In the genomic region with DNA sequence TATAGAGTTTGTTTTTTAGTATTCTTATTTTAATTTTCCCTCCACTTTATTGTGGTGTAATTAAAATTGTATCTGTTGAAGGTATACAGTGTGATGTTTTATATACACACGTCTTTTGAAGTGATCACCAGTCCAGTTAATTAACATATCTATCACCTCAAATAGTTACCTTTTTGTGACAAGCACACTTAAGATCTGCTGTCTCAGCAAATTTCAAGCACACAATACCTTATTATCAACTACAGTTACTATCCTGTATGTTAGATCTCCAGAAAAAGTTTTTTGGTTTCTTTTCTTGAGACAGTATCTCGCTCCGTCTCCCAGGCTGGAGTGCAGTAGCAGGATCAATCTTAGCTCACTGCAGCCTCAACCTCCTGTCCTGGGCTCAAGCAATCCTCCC, we compare ENCODE assay signal across 17 cellular contexts. TPM values are rescaled to one million over a fixed set of nuclear protein-coding genes. Genes with fewer than 3 reads are reported as not detected.
DNase-seq lines count a peak whose midpoint lies in the region; ATAC-seq and TF ChIP-seq lines count a peak whose summit lies in the region.
"Had no signal": no experiment of that assay in that cellular context is flagged by ENCODE, and none has a peak within 500 bp of the region (broad histone marks: within the 10 kb centered on the region; RNA-seq: fewer than 3 reads in every experiment).

No MANE protein-coding gene starts in this region.

- H3K27ac Mint-ChIP-seq in endodermal cell = peak overlapping the region; percentile 53
- no peak overlapping the region for H3K27ac Mint-ChIP-seq in CD4-positive, alpha-beta memory T cell
- H3K27ac Mint-ChIP-seq: IgD-negative memory B cell had no signal

- no peak overlapping the region for H3K56ac ChIP-seq in IMR-90 (ENCODE audit: extremely low read depth, insufficient read depth, low read length)

- no peak overlapping the region for H2BK5ac ChIP-seq in IMR-90 (ENCODE audit: low read depth, low read length, poor library complexity, severe bottlenecking)

- dilution Hi-C loops in IMR-90 (cut with HindIII; ENCODE audit: low sequenced_read_pairs, unreplicated experiment) = no loop called here

- H2AFZ ChIP-seq in IMR-90 (replicated peaks; ENCODE audit: low read length, poor library complexity) = no peak overlapping the region

- no peak overlapping the region for H3K18ac ChIP-seq in IMR-90 (ENCODE audit: low read depth, low read length)

- H4K20me1 ChIP-seq in IMR-90 (ENCODE audit: insufficient read depth, low read length) = peaks cover 18% of the 10 kb centered on the region

- peak overlapping the region; percentile 13 to 33 for H3K27ac ChIP-seq in right atrium auricular region
- H3K27ac ChIP-seq in IMR-90 (ENCODE audit: insufficient read depth, low read length) = no peak overlapping the region
- no peak overlapping the region for H3K27ac ChIP-seq in endodermal cell (ENCODE audit: low read depth, low read length)
- H3K27ac ChIP-seq in upper lobe of left lung = no peak overlapping the region
- no peak overlapping the region for H3K27ac ChIP-seq in CD4-positive, alpha-beta memory T cell (ENCODE audit: low read depth, low read length)
- H3K27ac ChIP-seq: BLaER1 treated with 17β-estradiol and CSF1 and Interleukin-3, amounts not matched to agents 10 nM and 100 nM; HL-60 had no signal

- peaks cover 54% of the 10 kb centered on the region for H3K36me3 Mint-ChIP-seq in endodermal cell (ENCODE audit: low read depth)
- peaks cover 29 to 57% of the 10 kb centered on the region in 2 donors for H3K36me3 Mint-ChIP-seq in CD4-positive, alpha-beta memory T cell

- TF ChIP-seq EP300 in upper lobe of left lung (IDR thresholded peaks at IDR 0.05) = no peak

- intact Hi-C loops in left ventricle myocardium superior (cut with micrococcal nuclease) = no loop called here
- intact Hi-C loops in IMR-90 (cut with micrococcal nuclease) = no loop called here
- intact Hi-C loops in CD4-positive, alpha-beta memory T cell (cut with micrococcal nuclease) = no loop called here

- H3K23ac ChIP-seq in IMR-90 (ENCODE audit: low read depth, low read length) = no peak overlapping the region

- H3K9me3 ChIP-seq in right atrium auricular region (no peaks in the 10 kb centered on the region), IMR-90 (ENCODE audit: control insufficient read depth, insufficient read depth, low read length) (no peaks in the 10 kb centered on the region), endodermal cell (ENCODE audit: control insufficient read depth, low read length) (no peaks in the 10 kb centered on the region), upper lobe of left lung (no peaks in the 10 kb centered on the region)
- no peaks in the 10 kb centered on the region for H3K9me3 ChIP-seq in CD4-positive, alpha-beta memory T cell (ENCODE audit: control insufficient read depth in 1 of 2, low read length in 2 of 2)
- H3K9me3 ChIP-seq: BLaER1 treated with 17β-estradiol and CSF1 and Interleukin-3, amounts not matched to agents 10 nM and 100 nM; HAP-1 had no signal

- H3K9me3 Mint-ChIP-seq in endodermal cell = no peaks in the 10 kb centered on the region
- H3K9me3 Mint-ChIP-seq in CD4-positive, alpha-beta memory T cell = no peaks in the 10 kb centered on the region
- H3K9me3 Mint-ChIP-seq: IgD-negative memory B cell had no signal

- BruUV-seq in IMR-90 (replicated peaks; lab: Mats Ljungman, UMichigan) = no TSS peak

- H4K8ac ChIP-seq in IMR-90 (ENCODE audit: low read depth in 2 of 2, low read length in 2 of 2) = no peak overlapping the region

- no peak overlapping the region for H2BK120ac ChIP-seq in IMR-90 (ENCODE audit: low read depth, low read length)

- H3K4me3 ChIP-seq in right atrium auricular region = no peak overlapping the region
- no peak overlapping the region for H3K4me3 ChIP-seq in IMR-90 (ENCODE audit: insufficient read depth, low read depth, low read length)
- H3K4me3 ChIP-seq in endodermal cell (ENCODE audit: low read length) = no peak overlapping the region
- no peak overlapping the region for H3K4me3 ChIP-seq in upper lobe of left lung
- H3K4me3 ChIP-seq in CD4-positive, alpha-beta memory T cell (ENCODE audit: low read length in 2 of 2) = no peak overlapping the region
- H3K4me3 ChIP-seq: BLaER1 treated with 17β-estradiol and CSF1 and Interleukin-3, amounts not matched to agents 10 nM and 100 nM; HAP-1 had no signal

- no peak overlapping the region for H2AK9ac ChIP-seq in IMR-90 (replicated peaks; ENCODE audit: low read depth, low read length, poor library complexity)

- no peak overlapping the region for H3K4ac ChIP-seq in IMR-90 (ENCODE audit: low read depth, low read length)

- H3K4me1 ChIP-seq in right atrium auricular region (peaks cover 0 to 34% of the 10 kb centered on the region in 2 donors), IMR-90 (ENCODE audit: control insufficient read depth, insufficient read depth, low read length) (peaks cover 8% of the 10 kb centered on the region), endodermal cell (ENCODE audit: control insufficient read depth, insufficient read depth, low read length) (peaks cover 10% of the 10 kb centered on the region), upper lobe of left lung (no peaks in the 10 kb centered on the region)
- no peaks in the 10 kb centered on the region for H3K4me1 ChIP-seq in CD4-positive, alpha-beta memory T cell (ENCODE audit: insufficient read depth, low read length)
- H3K4me1 ChIP-seq: HAP-1 had no signal

- no peak for TF ChIP-seq RAD21 in IMR-90 (IDR thresholded peaks at IDR 0.05; ENCODE audit: low read length)

- POLR2A ChIA-PET in IMR-90 (lab: Charles Lee; ENCODE audit: unreplicated experiment) = no interaction called here
- POLR2A ChIA-PET in CD4-positive, alpha-beta memory T cell (lab: Charles Lee; ENCODE audit: partially characterized antibody) = no interaction called here

- peaks cover 22% of the 10 kb centered on the region for H3K36me3 ChIP-seq in right atrium auricular region
- peaks cover 33% of the 10 kb centered on the region for H3K36me3 ChIP-seq in IMR-90 (ENCODE audit: control insufficient read depth, insufficient read depth, low read length)
- H3K36me3 ChIP-seq in endodermal cell (ENCODE audit: control insufficient read depth, insufficient read depth, low read length) = peaks cover 55% of the 10 kb centered on the region
- H3K36me3 ChIP-seq in upper lobe of left lung = peaks cover 0 to 55% (median 40%) of the 10 kb centered on the region in 4 donors
- H3K36me3 ChIP-seq in CD4-positive, alpha-beta memory T cell (ENCODE audit: insufficient read depth, low read length) = peaks cover 35% of the 10 kb centered on the region

- no peak overlapping the region for H3K4me2 ChIP-seq in IMR-90 (ENCODE audit: low read depth, low read length)
- H3K4me2 ChIP-seq: BLaER1 treated with 17β-estradiol and CSF1 and Interleukin-3, amounts not matched to agents 10 nM and 100 nM had no signal

- no peak overlapping the region for H3K4me3 Mint-ChIP-seq in endodermal cell
- H3K4me3 Mint-ChIP-seq in CD4-positive, alpha-beta memory T cell = no peak overlapping the region
- H3K4me3 Mint-ChIP-seq: B cell, IgD-negative memory B cell had no signal

- no peaks in the 10 kb centered on the region for H3K27me3 ChIP-seq in right atrium auricular region
- no peaks in the 10 kb centered on the region for H3K27me3 ChIP-seq in IMR-90 (ENCODE audit: control insufficient read depth, insufficient read depth, low read length)
- no peaks in the 10 kb centered on the region for H3K27me3 ChIP-seq in endodermal cell (ENCODE audit: control insufficient read depth, insufficient read depth, low read length, poor library complexity, severe bottlenecking)
- H3K27me3 ChIP-seq in upper lobe of left lung = no peaks in the 10 kb centered on the region
- H3K27me3 ChIP-seq in CD4-positive, alpha-beta memory T cell (ENCODE audit: insufficient read depth, low read length) = no peaks in the 10 kb centered on the region
- H3K27me3 ChIP-seq: BLaER1 treated with 17β-estradiol and CSF1 and Interleukin-3, amounts not matched to agents 10 nM and 100 nM had no signal

- DNase-seq in right atrium auricular region (ENCODE audit: low spot score) (no peak), left ventricle myocardium superior (no peak), IMR-90 (no peak), endodermal cell (no peak), upper lobe of left lung (no peak)
- no peak for DNase-seq in CD4-positive, alpha-beta memory T cell
- DNase-seq: 8988T, DMS153, DMS79, GDM1, KG1 had no signal

- peaks cover 9% of the 10 kb centered on the region for H3K4me1 Mint-ChIP-seq in endodermal cell
- H3K4me1 Mint-ChIP-seq in CD4-positive, alpha-beta memory T cell = peaks cover 8 to 13% (median 10%) of the 10 kb centered on the region in 4 donors

- ATAC-seq in left ventricle myocardium superior (no peak), IMR-90 (ENCODE audit: low read depth) (no peak), upper lobe of left lung (ENCODE audit: low FRiP score in 2 of 2) (no peak), HG02763 (IDR thresholded peaks at IDR 0.05; ENCODE audit: unreplicated experiment) (no peak)

- H3K9ac ChIP-seq in IMR-90 (ENCODE audit: low read depth, low read length) (no peak overlapping the region), endodermal cell (ENCODE audit: extremely low read depth, low read length, poor library complexity, severe bottlenecking) (no peak overlapping the region)
- H3K9ac ChIP-seq: BLaER1 treated with 17β-estradiol and CSF1 and Interleukin-3, amounts not matched to agents 10 nM and 100 nM had no signal

- in situ Hi-C loops in IMR-90 (cut with MboI; ENCODE audit: low sequenced_read_pairs) = no loop called here

- H2AK5ac ChIP-seq in IMR-90 (ENCODE audit: low read depth, low read length) = no peak overlapping the region

- TF ChIP-seq CTCF in right atrium auricular region (IDR thresholded peaks at IDR 0.05) (no peak), IMR-90 (conservative IDR thresholded peaks at IDR 0.05; ENCODE audit: low read depth, low read length) (no peak), endodermal cell (conservative IDR thresholded peaks at IDR 0.05) (no peak), upper lobe of left lung (IDR thresholded peaks at IDR 0.05) (no peak)

- no CpG with 5 or more reads among the region's 3 CpGs for WGBS in IMR-90 (ENCODE audit: extremely low coverage in 2 of 2, insufficient read length in 1 of 2), 2 experiments
- 95 to 96% methylated on average over 2 to 3 of the region's 3 CpGs for WGBS in endodermal cell (ENCODE audit: insufficient coverage in 1 of 2, insufficient read length in 1 of 2), 2 experiments
- 84 to 94% methylated on average over 3 of the region's 3 CpGs for WGBS in upper lobe of left lung, 2 donors

- no peak overlapping the region for H4K91ac ChIP-seq in IMR-90 (ENCODE audit: insufficient read depth, low read depth, low read length)

- H3K79me1 ChIP-seq in IMR-90 (ENCODE audit: low read depth in 1 of 2, low read length in 2 of 2) = peaks cover 47 to 78% of the 10 kb centered on the region in 2 experiments

- peaks cover 13% of the 10 kb centered on the region for H3K9me1 ChIP-seq in IMR-90 (ENCODE audit: insufficient read depth, low read length)

- no peak overlapping the region for H3K14ac ChIP-seq in IMR-90 (replicated peaks; ENCODE audit: low read depth, low read length)

- no peak overlapping the region for H4K5ac ChIP-seq in IMR-90 (ENCODE audit: low read depth, low read length)

- no peaks in the 10 kb centered on the region for H3K27me3 Mint-ChIP-seq in endodermal cell (ENCODE audit: insufficient read depth)
- H3K27me3 Mint-ChIP-seq in CD4-positive, alpha-beta memory T cell = no peaks in the 10 kb centered on the region
- H3K27me3 Mint-ChIP-seq: B cell, IgD-negative memory B cell had no signal

- H2BK15ac ChIP-seq in IMR-90 (ENCODE audit: low read depth, low read length) = no peak overlapping the region

- H2BK20ac ChIP-seq in IMR-90 (ENCODE audit: low read depth, low read length) = no peak overlapping the region

- CTCF ChIA-PET in IMR-90 (lab: Yijun Ruan, JAX) = no interaction called here
- CTCF ChIA-PET in CD4-positive, alpha-beta memory T cell (lab: Charles Lee; ENCODE audit: partially characterized antibody) = no interaction called here

- no peak for TF ChIP-seq POLR2A in IMR-90 (IDR thresholded peaks at IDR 0.05; ENCODE audit: low read depth, low read length)
- no peak for TF ChIP-seq POLR2A in upper lobe of left lung (IDR thresholded peaks at IDR 0.05)

RNA-seq across cellular contexts. Expression of gene WIPI2, which starts 8.7 kb away (rescaled TPM):
- total RNA-seq in right atrium auricular region (10 to 100 TPM; 49.2 to 56.7 TPM), left ventricle myocardium superior (50.8 TPM), IMR-90 (2012; rRNA removed) (68.9 and 86.2 TPM in 2 replicates), endodermal cell (100 to 1,000 TPM in 1 of 2 donors, 10 to 100 TPM in 1; 95.2 to 103 TPM), upper lobe of left lung (100 to 1,000 TPM in 1 of 6 donors, 10 to 100 TPM in 5; 49.1 to 129 (median 67.0) TPM)
- polyA plus RNA-seq in IMR-90 (2012; rRNA removed) = 70.2 and 75.6 TPM in 2 replicates
- polyA plus RNA-seq in IMR-90 (2012; cell fraction: cytosol; rRNA removed) = 62.7 and 71.0 TPM in 2 replicates
- polyA plus RNA-seq in IMR-90 (2012; cell fraction: nucleus; rRNA removed; ENCODE audit: low replicate concordance) = 61.9 and 68.4 TPM in 2 replicates
- 65.5 TPM for polyA plus RNA-seq in endodermal cell (2013, experiment 1 of 2)
- 66.1 TPM for polyA plus RNA-seq in endodermal cell (2013, experiment 2 of 2)
- total RNA-seq in CD4-positive, alpha-beta memory T cell = 10 to 100 TPM; 78.6 to 78.8 TPM
- polyA plus RNA-seq in CD4-positive, alpha-beta memory T cell = 10 to 100 TPM; 82.1 to 91.1 TPM

Comparison
In these comparisons a context has a peak if more than half of its experiments do, and no peak if none do; other contexts are left out.
1. H3K27ac ChIP-seq: peak in right atrium auricular region (2 of 2); none in IMR-90 (single experiment), endodermal cell (single experiment), upper lobe of left lung (0 of 4) and CD4-positive, alpha-beta memory T cell (single experiment).